ENCODE assay signal across 3 cellular contexts in the genomic region with DNA sequence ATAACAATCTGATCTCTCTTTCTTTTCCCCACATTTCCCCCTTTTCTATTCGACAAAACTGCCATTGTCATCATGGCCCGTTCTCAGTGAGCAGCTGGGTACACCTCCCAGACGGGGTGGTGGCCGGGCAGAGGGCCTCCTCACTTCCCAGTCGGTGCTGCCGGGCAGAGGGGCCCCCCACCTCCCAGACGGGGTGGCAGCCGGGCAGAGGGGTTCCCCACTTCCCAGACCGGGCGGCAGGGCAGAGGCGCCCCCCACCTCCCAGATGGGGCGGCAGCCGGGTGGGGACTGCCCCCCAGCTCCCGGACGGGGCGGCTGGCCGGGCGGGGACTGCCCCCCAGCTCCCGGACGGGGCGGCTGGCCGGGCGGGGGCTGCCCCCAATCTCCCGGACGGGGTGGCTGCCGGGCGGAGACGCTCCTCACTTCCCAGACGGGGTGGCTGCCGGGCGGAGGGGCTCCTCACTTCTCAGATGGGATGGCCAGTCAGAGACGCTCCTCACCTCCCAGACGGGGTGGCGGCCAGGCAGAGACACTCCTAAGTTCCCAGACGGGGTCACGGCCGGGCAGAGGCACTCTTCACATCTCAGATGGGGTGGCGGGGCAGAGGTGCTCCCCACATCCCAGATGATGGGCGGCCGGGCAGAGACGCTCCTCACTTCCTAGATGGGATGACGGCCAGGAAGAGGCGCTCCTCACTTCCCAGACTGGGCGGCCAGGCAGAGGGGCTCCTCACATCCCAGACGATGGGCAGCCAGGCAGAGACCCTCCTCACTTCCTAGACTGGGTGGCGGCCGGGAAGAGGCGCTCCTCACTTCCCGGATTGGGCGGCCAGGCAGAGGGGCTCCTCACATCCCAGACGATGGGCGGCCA. TPM values are rescaled to one million over a fixed set of nuclear protein-coding genes. Genes with fewer than 3 reads are reported as not detected.
"Had no signal": no experiment of that assay in that cellular context is flagged by ENCODE, and none has a peak within 500 bp of the region (broad histone marks: within the 10 kb centered on the region; RNA-seq: fewer than 3 reads in every experiment).

No MANE protein-coding gene starts in this region.

RNA-seq across cellular contexts. Expression of gene GNA14, which starts 54.6 kb away (rescaled TPM):
- total RNA-seq: HepG2, HT1080 had no signal
- polyA plus RNA-seq: HepG2, IgD-negative memory B cell had no signal
